In genomic region chr4:25233737-25234389, GRCh38 we compare ENCODE assay signal across 1 cellular context.
TF ChIP-seq lines count a peak whose summit lies in the region.

Gene PI4K2B, plus strand, starts transcription at chr4:25234033. Its CDS starts 131 bp downstream, at chr4:25234164.

TF ChIP-seq in HepG2, 621 proteins besides CTCF, POLR2A, EP300 and RAD21 (continued from another document and continues in another):
- TF ChIP-seq HNF1A (IDR thresholded peaks at IDR 0.05; ENCODE audit: low read depth), result no peak
- TF ChIP-seq HNF1A (CRISPR knock-in tag; IDR thresholded peaks at IDR 0.05; ENCODE audit: borderline replicate concordance), result 0 out of 2 replicates have a peak, but pooled peaks have one; percentile 44
- TF ChIP-seq ZSCAN31 (CRISPR knock-in tag; IDR thresholded peaks at IDR 0.05; ENCODE audit: low read depth), result 0 out of 2 replicates have a peak, but pooled peaks have one; percentile 61
- no peak for TF ChIP-seq RELA (CRISPR knock-in tag; IDR thresholded peaks at IDR 0.05)
- TF ChIP-seq YEATS4 (CRISPR knock-in tag; IDR thresholded peaks at IDR 0.05; ENCODE audit: borderline replicate concordance), result peak; percentile 83
- TF ChIP-seq SCMH1 (CRISPR knock-in tag; IDR thresholded peaks at IDR 0.05; ENCODE audit: borderline replicate concordance), result no peak
- no peak; the same call in 1 of the 2 replicates for TF ChIP-seq NFKB2 (CRISPR knock-in tag; IDR thresholded peaks at IDR 0.05; ENCODE audit: borderline replicate concordance)
- no peak for TF ChIP-seq CEBPG (CRISPR knock-in tag; IDR thresholded peaks at IDR 0.05)
- TF ChIP-seq DMAP1 (CRISPR knock-in tag; IDR thresholded peaks at IDR 0.05), result no peak
- TF ChIP-seq KAT2B (IDR thresholded peaks at IDR 0.05; ENCODE audit: borderline replicate concordance, low read depth, low read length), result no peak
- no peak for TF ChIP-seq ZNF530 (CRISPR knock-in tag; IDR thresholded peaks at IDR 0.05; ENCODE audit: low read depth)
- peak; percentile 43; the same call in 1 of the 2 replicates for TF ChIP-seq GATA4 (IDR thresholded peaks at IDR 0.05; ENCODE audit: borderline replicate concordance, low read depth)
- peak; percentile 43; the same call in 1 of the 2 replicates for TF ChIP-seq ZFP82 (CRISPR knock-in tag; IDR thresholded peaks at IDR 0.05; ENCODE audit: borderline replicate concordance)
- TF ChIP-seq EHMT2 (IDR thresholded peaks at IDR 0.05; ENCODE audit: borderline replicate concordance, low read depth, low read length), result no peak
- no peak for TF ChIP-seq SNAPC2 (CRISPR knock-in tag; IDR thresholded peaks at IDR 0.05)
- TF ChIP-seq HNRNPK (IDR thresholded peaks at IDR 0.05; ENCODE audit: low read depth, low read length, poor library complexity, severe bottlenecking), result peak; percentile 27
- TF ChIP-seq, protein P1, sequence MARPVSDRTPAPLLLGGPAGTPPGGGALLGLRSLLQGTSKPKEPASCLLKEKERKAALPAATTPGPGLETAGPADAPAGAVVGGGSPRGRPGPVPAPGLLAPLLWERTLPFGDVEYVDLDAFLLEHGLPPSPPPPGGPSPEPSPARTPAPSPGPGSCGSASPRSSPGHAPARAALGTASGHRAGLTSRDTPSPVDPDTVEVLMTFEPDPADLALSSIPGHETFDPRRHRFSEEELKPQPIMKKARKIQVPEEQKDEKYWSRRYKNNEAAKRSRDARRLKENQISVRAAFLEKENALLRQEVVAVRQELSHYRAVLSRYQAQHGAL (CRISPR knock-in tag; IDR thresholded peaks at IDR 0.05; ENCODE audit: not compliant biosample characterization), result no peak
- TF ChIP-seq ATF7 (IDR thresholded peaks at IDR 0.05), result no peak
- 0 out of 2 replicates have a peak, but pooled peaks have one; percentile 51 for TF ChIP-seq ATF7 (CRISPR knock-in tag; IDR thresholded peaks at IDR 0.05)
- TF ChIP-seq ZNF672 (CRISPR knock-in tag; IDR thresholded peaks at IDR 0.05), result no peak
- TF ChIP-seq, protein P2, sequence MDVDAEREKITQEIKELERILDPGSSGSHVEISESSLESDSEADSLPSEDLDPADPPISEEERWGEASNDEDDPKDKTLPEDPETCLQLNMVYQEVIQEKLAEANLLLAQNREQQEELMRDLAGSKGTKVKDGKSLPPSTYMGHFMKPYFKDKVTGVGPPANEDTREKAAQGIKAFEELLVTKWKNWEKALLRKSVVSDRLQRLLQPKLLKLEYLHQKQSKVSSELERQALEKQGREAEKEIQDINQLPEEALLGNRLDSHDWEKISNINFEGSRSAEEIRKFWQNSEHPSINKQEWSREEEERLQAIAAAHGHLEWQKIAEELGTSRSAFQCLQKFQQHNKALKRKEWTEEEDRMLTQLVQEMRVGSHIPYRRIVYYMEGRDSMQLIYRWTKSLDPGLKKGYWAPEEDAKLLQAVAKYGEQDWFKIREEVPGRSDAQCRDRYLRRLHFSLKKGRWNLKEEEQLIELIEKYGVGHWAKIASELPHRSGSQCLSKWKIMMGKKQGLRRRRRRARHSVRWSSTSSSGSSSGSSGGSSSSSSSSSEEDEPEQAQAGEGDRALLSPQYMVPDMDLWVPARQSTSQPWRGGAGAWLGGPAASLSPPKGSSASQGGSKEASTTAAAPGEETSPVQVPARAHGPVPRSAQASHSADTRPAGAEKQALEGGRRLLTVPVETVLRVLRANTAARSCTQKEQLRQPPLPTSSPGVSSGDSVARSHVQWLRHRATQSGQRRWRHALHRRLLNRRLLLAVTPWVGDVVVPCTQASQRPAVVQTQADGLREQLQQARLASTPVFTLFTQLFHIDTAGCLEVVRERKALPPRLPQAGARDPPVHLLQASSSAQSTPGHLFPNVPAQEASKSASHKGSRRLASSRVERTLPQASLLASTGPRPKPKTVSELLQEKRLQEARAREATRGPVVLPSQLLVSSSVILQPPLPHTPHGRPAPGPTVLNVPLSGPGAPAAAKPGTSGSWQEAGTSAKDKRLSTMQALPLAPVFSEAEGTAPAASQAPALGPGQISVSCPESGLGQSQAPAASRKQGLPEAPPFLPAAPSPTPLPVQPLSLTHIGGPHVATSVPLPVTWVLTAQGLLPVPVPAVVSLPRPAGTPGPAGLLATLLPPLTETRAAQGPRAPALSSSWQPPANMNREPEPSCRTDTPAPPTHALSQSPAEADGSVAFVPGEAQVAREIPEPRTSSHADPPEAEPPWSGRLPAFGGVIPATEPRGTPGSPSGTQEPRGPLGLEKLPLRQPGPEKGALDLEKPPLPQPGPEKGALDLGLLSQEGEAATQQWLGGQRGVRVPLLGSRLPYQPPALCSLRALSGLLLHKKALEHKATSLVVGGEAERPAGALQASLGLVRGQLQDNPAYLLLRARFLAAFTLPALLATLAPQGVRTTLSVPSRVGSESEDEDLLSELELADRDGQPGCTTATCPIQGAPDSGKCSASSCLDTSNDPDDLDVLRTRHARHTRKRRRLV (CRISPR knock-in tag; IDR thresholded peaks at IDR 0.05), result no peak
- TF ChIP-seq, protein P3, sequence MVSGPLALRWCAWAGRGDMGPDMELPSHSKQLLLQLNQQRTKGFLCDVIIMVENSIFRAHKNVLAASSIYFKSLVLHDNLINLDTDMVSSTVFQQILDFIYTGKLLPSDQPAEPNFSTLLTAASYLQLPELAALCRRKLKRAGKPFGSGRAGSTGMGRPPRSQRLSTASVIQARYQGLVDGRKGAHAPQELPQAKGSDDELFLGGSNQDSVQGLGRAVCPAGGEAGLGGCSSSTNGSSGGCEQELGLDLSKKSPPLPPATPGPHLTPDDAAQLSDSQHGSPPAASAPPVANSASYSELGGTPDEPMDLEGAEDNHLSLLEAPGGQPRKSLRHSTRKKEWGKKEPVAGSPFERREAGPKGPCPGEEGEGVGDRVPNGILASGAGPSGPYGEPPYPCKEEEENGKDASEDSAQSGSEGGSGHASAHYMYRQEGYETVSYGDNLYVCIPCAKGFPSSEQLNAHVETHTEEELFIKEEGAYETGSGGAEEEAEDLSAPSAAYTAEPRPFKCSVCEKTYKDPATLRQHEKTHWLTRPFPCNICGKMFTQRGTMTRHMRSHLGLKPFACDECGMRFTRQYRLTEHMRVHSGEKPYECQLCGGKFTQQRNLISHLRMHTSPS (CRISPR knock-in tag; IDR thresholded peaks at IDR 0.05; ENCODE audit: low read depth), result no peak
- TF ChIP-seq ZNF570 (CRISPR knock-in tag; IDR thresholded peaks at IDR 0.05; ENCODE audit: borderline replicate concordance), result peak; percentile 71; the same call in 1 of the 2 replicates
- TF ChIP-seq ZNF468 (CRISPR knock-in tag; IDR thresholded peaks at IDR 0.05), result no peak
- TF ChIP-seq ZBTB8A (CRISPR knock-in tag; IDR thresholded peaks at IDR 0.05; ENCODE audit: borderline replicate concordance, low read depth), result no peak
- no peak for TF ChIP-seq ZNF251 (CRISPR knock-in tag; IDR thresholded peaks at IDR 0.05)
- TF ChIP-seq ETV6 (CRISPR knock-in tag; conservative IDR thresholded peaks at IDR 0.05), result no peak; the same call in 1 of the 2 replicates
- TF ChIP-seq, protein P4, sequence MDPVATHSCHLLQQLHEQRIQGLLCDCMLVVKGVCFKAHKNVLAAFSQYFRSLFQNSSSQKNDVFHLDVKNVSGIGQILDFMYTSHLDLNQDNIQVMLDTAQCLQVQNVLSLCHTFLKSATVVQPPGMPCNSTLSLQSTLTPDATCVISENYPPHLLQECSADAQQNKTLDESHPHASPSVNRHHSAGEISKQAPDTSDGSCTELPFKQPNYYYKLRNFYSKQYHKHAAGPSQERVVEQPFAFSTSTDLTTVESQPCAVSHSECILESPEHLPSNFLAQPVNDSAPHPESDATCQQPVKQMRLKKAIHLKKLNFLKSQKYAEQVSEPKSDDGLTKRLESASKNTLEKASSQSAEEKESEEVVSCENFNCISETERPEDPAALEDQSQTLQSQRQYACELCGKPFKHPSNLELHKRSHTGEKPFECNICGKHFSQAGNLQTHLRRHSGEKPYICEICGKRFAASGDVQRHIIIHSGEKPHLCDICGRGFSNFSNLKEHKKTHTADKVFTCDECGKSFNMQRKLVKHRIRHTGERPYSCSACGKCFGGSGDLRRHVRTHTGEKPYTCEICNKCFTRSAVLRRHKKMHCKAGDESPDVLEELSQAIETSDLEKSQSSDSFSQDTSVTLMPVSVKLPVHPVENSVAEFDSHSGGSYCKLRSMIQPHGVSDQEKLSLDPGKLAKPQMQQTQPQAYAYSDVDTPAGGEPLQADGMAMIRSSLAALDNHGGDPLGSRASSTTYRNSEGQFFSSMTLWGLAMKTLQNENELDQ (CRISPR knock-in tag; IDR thresholded peaks at IDR 0.05; ENCODE audit: borderline replicate concordance), result no peak
- TF ChIP-seq ZFY (CRISPR knock-in tag; IDR thresholded peaks at IDR 0.05), result peak; percentile 81
- no peak for TF ChIP-seq SYNCRIP (IDR thresholded peaks at IDR 0.05; ENCODE audit: insufficient read depth, low read depth, low read length)
- TF ChIP-seq IRF2 (CRISPR knock-in tag; IDR thresholded peaks at IDR 0.05), result no peak
- peak; percentile 50; the same call in 1 of the 2 replicates for TF ChIP-seq ELF3 (CRISPR knock-in tag; IDR thresholded peaks at IDR 0.05)
- no peak for TF ChIP-seq ZNF296 (CRISPR knock-in tag; conservative IDR thresholded peaks at IDR 0.05)
- TF ChIP-seq, protein P5, sequence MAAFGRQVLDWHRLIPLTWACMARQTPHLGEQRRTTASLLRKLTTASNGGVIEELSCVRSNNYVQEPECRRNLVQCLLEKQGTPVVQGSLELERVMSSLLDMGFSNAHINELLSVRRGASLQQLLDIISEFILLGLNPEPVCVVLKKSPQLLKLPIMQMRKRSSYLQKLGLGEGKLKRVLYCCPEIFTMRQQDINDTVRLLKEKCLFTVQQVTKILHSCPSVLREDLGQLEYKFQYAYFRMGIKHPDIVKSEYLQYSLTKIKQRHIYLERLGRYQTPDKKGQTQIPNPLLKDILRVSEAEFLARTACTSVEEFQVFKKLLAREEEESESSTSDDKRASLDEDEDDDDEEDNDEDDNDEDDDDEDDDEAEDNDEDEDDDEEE (CRISPR knock-in tag; IDR thresholded peaks at IDR 0.05), result peak; percentile 59; the same call in 1 of the 2 replicates
- TF ChIP-seq, protein P6, sequence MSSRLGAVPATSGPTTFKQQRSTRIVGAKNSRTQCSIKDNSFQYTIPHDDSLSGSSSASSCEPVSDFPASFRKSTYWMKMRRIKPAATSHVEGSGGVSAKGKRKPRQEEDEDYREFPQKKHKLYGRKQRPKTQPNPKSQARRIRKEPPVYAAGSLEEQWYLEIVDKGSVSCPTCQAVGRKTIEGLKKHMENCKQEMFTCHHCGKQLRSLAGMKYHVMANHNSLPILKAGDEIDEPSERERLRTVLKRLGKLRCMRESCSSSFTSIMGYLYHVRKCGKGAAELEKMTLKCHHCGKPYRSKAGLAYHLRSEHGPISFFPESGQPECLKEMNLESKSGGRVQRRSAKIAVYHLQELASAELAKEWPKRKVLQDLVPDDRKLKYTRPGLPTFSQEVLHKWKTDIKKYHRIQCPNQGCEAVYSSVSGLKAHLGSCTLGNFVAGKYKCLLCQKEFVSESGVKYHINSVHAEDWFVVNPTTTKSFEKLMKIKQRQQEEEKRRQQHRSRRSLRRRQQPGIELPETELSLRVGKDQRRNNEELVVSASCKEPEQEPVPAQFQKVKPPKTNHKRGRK (CRISPR knock-in tag; IDR thresholded peaks at IDR 0.05), result no peak
- TF ChIP-seq GTF2F1 (IDR thresholded peaks at IDR 0.05; ENCODE audit: low read length), result no peak
- TF ChIP-seq BORCS8-MEF2B (CRISPR knock-in tag; IDR thresholded peaks at IDR 0.05), result peak; percentile 25; the same call in 1 of the 2 replicates
- no peak; the same call in 1 of the 2 replicates for TF ChIP-seq KAT8 (CRISPR knock-in tag; IDR thresholded peaks at IDR 0.05)
- TF ChIP-seq MLLT10 (CRISPR knock-in tag; IDR thresholded peaks at IDR 0.05), result no peak
- no peak for TF ChIP-seq ZKSCAN1 (IDR thresholded peaks at IDR 0.05; ENCODE audit: low read length)
- no peak for TF ChIP-seq FOXK2 (IDR thresholded peaks at IDR 0.05)
- no peak for TF ChIP-seq ZSCAN29 (CRISPR knock-in tag; conservative IDR thresholded peaks at IDR 0.05)
- TF ChIP-seq ZFP41 (CRISPR knock-in tag; IDR thresholded peaks at IDR 0.05; ENCODE audit: borderline replicate concordance), result no peak
- TF ChIP-seq CCAR2 (optimal IDR thresholded peaks at IDR 0.05; ENCODE audit: low read depth, low read length), result no peak
- TF ChIP-seq CSRNP1 (CRISPR knock-in tag; IDR thresholded peaks at IDR 0.05), result no peak; the same call in 1 of the 2 replicates
- TF ChIP-seq SOX6 (IDR thresholded peaks at IDR 0.05), result no peak
- no peak for TF ChIP-seq SOX6 (CRISPR knock-in tag; IDR thresholded peaks at IDR 0.05)
